ENCODE assay signal across 8 cellular contexts in genomic region chr21:31731112-31731801, GRCh38. TPM values are rescaled to one million over a fixed set of nuclear protein-coding genes. Genes with fewer than 3 reads are reported as not detected.
A peak's percentile ranks its signal among the peaks of the same experiment; 100 is the strongest.
DNase-seq lines count a peak whose midpoint lies in the region; ATAC-seq and TF ChIP-seq lines count a peak whose summit lies in the region.

No MANE protein-coding gene starts in this region.

- H3K27me3 ChIP-seq in kidney epithelial cell (ENCODE audit: control insufficient read depth, insufficient read depth, low read length), result no peaks in the 10 kb centered on the region

- TF ChIP-seq CTCF in kidney epithelial cell (IDR thresholded peaks at IDR 0.05; ENCODE audit: insufficient read depth, low read length, poor library complexity, severe bottlenecking), result peak; percentile 25

- in situ Hi-C loops in T47D (cut with HindIII; ENCODE audit: low pct_unique_long_range_greater_than_20kb, low sequenced_read_pairs), result no loop called here

- DNase-seq in CD1c-positive myeloid dendritic cell (ENCODE audit: extremely low spot score) (peak; percentile 50), UCSD-AML1 (lab: John Stamatoyannopoulos, UW; ENCODE audit: unreplicated experiment) (peak; percentile 58), T47D (ENCODE audit: low read depth in 1 of 2, low spot score in 1 of 2) (peak; percentile 38 to 41), kidney epithelial cell (ENCODE audit: low read depth) (no peak), dedifferentiated amniotic fluid mesenchymal stem cell (ENCODE audit: extremely low spot score) (no peak)
- peak; percentile 50 for DNase-seq in stimulated activated CD4-positive, alpha-beta T cell treated with anti-CD3 and anti-CD28 coated beads, Interleukin-1b, Interleukin-23, amount 100 ng/mL, for 48 hours

- ATAC-seq in GM19438 (IDR thresholded peaks at IDR 0.05; ENCODE audit: low read depth, unreplicated experiment), result peak; percentile 12
- ATAC-seq in HG03521 (IDR thresholded peaks at IDR 0.05; ENCODE audit: unreplicated experiment), result peak; percentile 20

- peak overlapping the region; percentile 72 for H3K4me3 ChIP-seq in kidney epithelial cell (ENCODE audit: low read depth, low read length)

- H3K36me3 ChIP-seq in kidney epithelial cell (ENCODE audit: control insufficient read depth, insufficient read depth, low read length), result no peaks in the 10 kb centered on the region

RNA-seq across cellular contexts. Expression of gene SCAF4, which starts 0.7 kb away (rescaled TPM):
- total RNA-seq in kidney epithelial cell, result 13.3 and 14.2 TPM in 2 replicates

Comparison
In these comparisons a context has a peak if more than half of its experiments do, and no peak if none do; other contexts are left out.
1. DNase-seq: peak in CD1c-positive myeloid dendritic cell (single experiment), UCSD-AML1 (single experiment), T47D (2 of 2) and stimulated activated CD4-positive, alpha-beta T cell treated with anti-CD3 and anti-CD28 coated beads, Interleukin-1b, Interleukin-23, amount 100 ng/mL, for 48 hours (single experiment); none in kidney epithelial cell (single experiment) and dedifferentiated amniotic fluid mesenchymal stem cell (single experiment).